ENCODE assay signal across 1 cellular context in genomic region chr5:81422671-81423070, GRCh38.
TF ChIP-seq lines count a peak whose summit lies in the region.

No MANE protein-coding gene starts in this region.

TF ChIP-seq in HEK293, 187 proteins besides CTCF, POLR2A, EP300 and RAD21 (continued from another document and continues in another):
- no peak; the same call in 1 of the 2 replicates for TF ChIP-seq PRDM10 (tag by site-specific recombination; IDR thresholded peaks at IDR 0.05)
- TF ChIP-seq ZNF76 (tag by site-specific recombination; IDR thresholded peaks at IDR 0.05; ENCODE audit: borderline replicate concordance, low read depth), result no peak
- TF ChIP-seq KLF7 (tag by site-specific recombination; IDR thresholded peaks at IDR 0.05; ENCODE audit: borderline replicate concordance), result no peak
- no peak for TF ChIP-seq ZNF677 (tag by site-specific recombination; IDR thresholded peaks at IDR 0.05)
- TF ChIP-seq ZSCAN4 (tag by site-specific recombination; IDR thresholded peaks at IDR 0.05), result peak; percentile 43; the same call in 1 of the 2 replicates
- TF ChIP-seq ZFP37 (tag by site-specific recombination; IDR thresholded peaks at IDR 0.05), result 0 out of 2 replicates have a peak, but pooled peaks have one; percentile 52
- TF ChIP-seq PRDM2 (tag by site-specific recombination; IDR thresholded peaks at IDR 0.05; ENCODE audit: borderline replicate concordance), result no peak
- peak; percentile 88 for TF ChIP-seq ATF2 (tag by site-specific recombination; IDR thresholded peaks at IDR 0.05; ENCODE audit: low read depth)
- no peak for TF ChIP-seq ZNF214 (tag by site-specific recombination; IDR thresholded peaks at IDR 0.05; ENCODE audit: borderline replicate concordance)
- no peak for TF ChIP-seq ZBTB7A (tag by site-specific recombination; IDR thresholded peaks at IDR 0.05; ENCODE audit: low read depth)
- no peak for TF ChIP-seq EGR2 (tag by site-specific recombination; IDR thresholded peaks at IDR 0.05; ENCODE audit: low read depth)
- no peak for TF ChIP-seq KLF17 (tag by site-specific recombination; IDR thresholded peaks at IDR 0.05)
- no peak for TF ChIP-seq ZNF148 (tag by site-specific recombination; IDR thresholded peaks at IDR 0.05; ENCODE audit: borderline replicate concordance)
- TF ChIP-seq KLF8 (tag by site-specific recombination; IDR thresholded peaks at IDR 0.05), result peak; percentile 66
- no peak for TF ChIP-seq ZBTB6 (tag by site-specific recombination; IDR thresholded peaks at IDR 0.05)
- peak; percentile 79 for TF ChIP-seq ZSCAN18 (tag by site-specific recombination; IDR thresholded peaks at IDR 0.05)
- TF ChIP-seq HIC1 (tag by site-specific recombination; IDR thresholded peaks at IDR 0.05), result no peak
- peak; percentile 64; the same call in 1 of the 2 replicates for TF ChIP-seq ZNF184 (tag by site-specific recombination; IDR thresholded peaks at IDR 0.05)
- no peak for TF ChIP-seq ZNF768 (tag by site-specific recombination; IDR thresholded peaks at IDR 0.05)
- TF ChIP-seq ZNF280C (tag by site-specific recombination; IDR thresholded peaks at IDR 0.05), result no peak
- TF ChIP-seq ZNF571 (tag by site-specific recombination; IDR thresholded peaks at IDR 0.05), result no peak
- no peak for TF ChIP-seq ZNF121 (tag by site-specific recombination; IDR thresholded peaks at IDR 0.05)
- no peak for TF ChIP-seq ZNF341 (tag by site-specific recombination; IDR thresholded peaks at IDR 0.05; ENCODE audit: low read depth)
- no peak for TF ChIP-seq SP2 (tag by site-specific recombination; IDR thresholded peaks at IDR 0.05)
- no peak for TF ChIP-seq ZNF416 (tag by site-specific recombination; IDR thresholded peaks at IDR 0.05)
- TF ChIP-seq ZNF514 (tag by site-specific recombination; IDR thresholded peaks at IDR 0.05), result no peak
- no peak for TF ChIP-seq ZNF785 (tag by site-specific recombination; IDR thresholded peaks at IDR 0.05)
- no peak for TF ChIP-seq ZNF37A (tag by site-specific recombination; IDR thresholded peaks at IDR 0.05)
- no peak for TF ChIP-seq SCRT1 (tag by site-specific recombination; IDR thresholded peaks at IDR 0.05; ENCODE audit: borderline replicate concordance)
